In genomic region chr5:41695920-41696582, GRCh38 we compare ENCODE assay signal across 8 cellular contexts.
DNase-seq lines count a peak whose midpoint lies in the region; ATAC-seq and TF ChIP-seq lines count a peak whose summit lies in the region.

No MANE protein-coding gene starts in this region.

- WGBS in tibial nerve, 2 donors = 66 to 77% methylated on average over 3 of the region's 3 CpGs

- DNase-seq in ACHN = peak; percentile 22
- DNase-seq in cardiac fibroblast (ENCODE audit: low read depth in 2 of 2) = peak in 1 of 2 donors; percentile 8
- DNase-seq in NCI-H774 (lab: John Stamatoyannopoulos, UW) = no peak
- no peak for DNase-seq in tibial nerve (ENCODE audit: low spot score in 2 of 2)
- no peak for DNase-seq in NCI-H2107 treated with DMSO at 0.1 percent for 48 hours (lab: John Stamatoyannopoulos, UW; ENCODE audit: unreplicated experiment)
- no peak for DNase-seq in naive thymus-derived CD8-positive, alpha-beta T cell

- in situ Hi-C loops in ACHN (cut with HindIII; ENCODE audit: low pct_ligation_motif_present, low pct_unique_long_range_greater_than_20kb, low sequenced_read_pairs) = no loop called here

- no peaks in the 10 kb centered on the region for H3K4me1 ChIP-seq in tibial nerve

- TF ChIP-seq CTCF in cardiac fibroblast (IDR thresholded peaks at IDR 0.05; ENCODE audit: low read depth, low read length) (peak; percentile 27), tibial nerve (IDR thresholded peaks at IDR 0.05) (no peak)

- no peak overlapping the region for H3K4me3 Mint-ChIP-seq in naive thymus-derived CD8-positive, alpha-beta T cell

- no peak overlapping the region for H3K27ac ChIP-seq in tibial nerve

- no peaks in the 10 kb centered on the region for H3K4me1 Mint-ChIP-seq in naive thymus-derived CD8-positive, alpha-beta T cell

- no peak for TF ChIP-seq POLR2A in tibial nerve (IDR thresholded peaks at IDR 0.05)

- ATAC-seq in GM19023 (IDR thresholded peaks at IDR 0.05; ENCODE audit: unreplicated experiment) (peak; percentile 65), HG03442 (IDR thresholded peaks at IDR 0.05; ENCODE audit: unreplicated experiment) (peak; percentile 68)
- ATAC-seq in naive thymus-derived CD8-positive, alpha-beta T cell = no peak

- peaks cover 3 to 19% (median 8%) of the 10 kb centered on the region in 5 donors for H3K27me3 Mint-ChIP-seq in naive thymus-derived CD8-positive, alpha-beta T cell

- no peaks in the 10 kb centered on the region for H3K9me3 ChIP-seq in tibial nerve

- H3K36me3 Mint-ChIP-seq in naive thymus-derived CD8-positive, alpha-beta T cell = peaks cover 0 to 10% (median 0%) of the 10 kb centered on the region in 3 donors

- H3K4me3 ChIP-seq in cardiac fibroblast (replicated peaks in 1 of 2; ENCODE audit: low read depth in 2 of 2, low read length in 2 of 2) (no peak overlapping the region), tibial nerve (no peak overlapping the region)

- H3K36me3 ChIP-seq in tibial nerve = no peaks in the 10 kb centered on the region

- POLR2A ChIA-PET in naive thymus-derived CD8-positive, alpha-beta T cell (lab: Charles Lee) = no interaction called here

- H3K9me3 Mint-ChIP-seq in naive thymus-derived CD8-positive, alpha-beta T cell = peaks cover 0 to 19% (median 2%) of the 10 kb centered on the region in 9 donors

- no peak for TF ChIP-seq EP300 in tibial nerve (IDR thresholded peaks at IDR 0.05)

- no peak overlapping the region for H3K27ac Mint-ChIP-seq in naive thymus-derived CD8-positive, alpha-beta T cell

- H3K27me3 ChIP-seq in tibial nerve = no peaks in the 10 kb centered on the region

Comparison
In these comparisons a context has a peak if more than half of its experiments do, and no peak if none do; other contexts are left out.
1. ATAC-seq: peak in GM19023 (single experiment) and HG03442 (single experiment); none in naive thymus-derived CD8-positive, alpha-beta T cell (0 of 2).